20 cellular contexts compared by ENCODE assay signal in the genomic region with DNA sequence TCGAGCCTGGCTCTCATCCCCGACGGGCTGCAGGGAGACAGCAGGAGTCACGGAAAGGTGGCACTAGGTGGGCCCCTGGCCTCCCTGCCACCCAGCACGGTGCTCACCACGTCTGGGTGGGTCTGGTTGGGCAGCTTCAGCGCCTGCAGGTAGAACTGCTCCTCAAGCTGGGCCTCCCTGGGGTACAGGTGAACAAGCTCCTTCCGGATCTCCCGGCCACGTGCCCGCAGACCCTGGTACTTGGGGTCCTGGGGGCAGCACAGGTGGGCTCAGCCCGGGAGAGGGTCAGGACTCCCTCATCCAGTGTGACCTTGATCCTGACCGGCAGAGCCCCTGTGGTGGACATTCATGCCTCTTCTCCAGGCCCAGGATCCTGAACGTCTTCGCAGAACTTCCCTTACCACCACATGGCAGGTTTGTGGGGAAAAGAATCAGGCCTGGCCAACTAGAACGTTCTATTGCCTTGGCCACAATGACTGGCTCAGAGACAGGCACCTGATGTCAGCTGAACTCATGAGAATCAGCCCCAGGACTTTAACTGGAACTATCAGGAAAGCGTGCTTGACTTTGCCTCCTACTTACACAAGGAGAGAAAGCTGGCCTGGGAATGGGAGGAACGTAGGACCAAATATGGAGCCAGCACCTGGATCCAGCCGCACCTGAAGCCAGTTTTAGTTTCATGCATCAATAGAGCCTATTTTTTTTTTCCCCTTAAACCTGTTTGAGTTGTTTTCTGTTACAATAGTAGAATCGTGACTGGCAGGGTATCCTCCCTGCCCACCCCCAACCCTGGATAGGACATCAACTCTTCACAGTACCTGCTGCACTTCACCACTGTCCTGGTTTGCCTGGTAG. TPM values are rescaled to one million over a fixed set of nuclear protein-coding genes. Genes with fewer than 3 reads are reported as not detected.
DNase-seq lines count a peak whose midpoint lies in the region; ATAC-seq and TF ChIP-seq lines count a peak whose summit lies in the region.
"Had no signal": no experiment of that assay in that cellular context is flagged by ENCODE, and none has a peak within 500 bp of the region (broad histone marks: within the 10 kb centered on the region; RNA-seq: fewer than 3 reads in every experiment).

No MANE protein-coding gene starts in this region.

- DNase-seq in chondrocyte (ENCODE audit: low spot score) (peak; percentile 87), DMS79 treated with DMSO at 0.1 percent for 48 hours (lab: John Stamatoyannopoulos, UW) (no peak), NOMO-1 treated with DMSO at 0.1 percent for 48 hours (lab: John Stamatoyannopoulos, UW; ENCODE audit: unreplicated experiment) (no peak)
- DNase-seq in stimulated activated effector memory CD8-positive, alpha-beta T cell treated with anti-CD3 and anti-CD28 coated beads, Interleukin-12 subunit alpha, Interleukin-12 subunit beta, amount 100 ng/mL, for 72 hours (ENCODE audit: low spot score in 2 of 2) = no peak
- DNase-seq: CD4-positive, CD25-positive, alpha-beta regulatory T cell; DMS79; HFFc6; Karpas-422; MG63; NCI-H1092; NCI-H146; NCI-H2081; NCI-H82; PC-9; SW 1271 had no signal

- POLR2A ChIA-PET in HEK293 (lab: Yijun Ruan, JAX) = interaction anchor here (0.6 to 1.3 kb wide), 2 partner anchors 9 to 519 kb away, joined by 4 to 6 read pairs; partner anchors contain the start of genes MRPS12 and SARS2

- H3K9me3 ChIP-seq in HEK293 (ENCODE audit: control insufficient read depth, insufficient read depth, low read depth, low read length) = no peaks in the 10 kb centered on the region
- H3K9me3 ChIP-seq: MG63 had no signal

- H3K4me3 ChIP-seq in HEK293 (ENCODE audit: low read depth, low read length) = no peak overlapping the region
- H3K4me3 ChIP-seq: MG63, PC-9 had no signal

- peaks cover 18% of the 10 kb centered on the region for H3K36me3 Mint-ChIP-seq in chondrocyte (ENCODE audit: low read depth)
- H3K36me3 Mint-ChIP-seq in stimulated activated effector memory CD8-positive, alpha-beta T cell treated with anti-CD3 and anti-CD28 coated beads, Interleukin-12 subunit alpha, Interleukin-12 subunit beta, amount 100 ng/mL, for 72 hours = peaks cover 40% of the 10 kb centered on the region

- H3K27ac ChIP-seq in HEK293 (ENCODE audit: extremely low read depth, low read depth, low read length) = 0 out of 2 replicates have a peak overlapping the region, but pooled peaks have one; percentile 9
- H3K27ac ChIP-seq: PC-9 had no signal

- H3K36me3 ChIP-seq in HEK293 (ENCODE audit: control insufficient read depth in 2 of 2, insufficient read depth in 1 of 2, low read length in 2 of 2) = peaks cover 45 to 74% of the 10 kb centered on the region in 2 experiments

- no peak overlapping the region for H3K4me3 Mint-ChIP-seq in chondrocyte (ENCODE audit: unreplicated experiment)
- H3K4me3 Mint-ChIP-seq in stimulated activated effector memory CD8-positive, alpha-beta T cell treated with anti-CD3 and anti-CD28 coated beads, Interleukin-12 subunit alpha, Interleukin-12 subunit beta, amount 100 ng/mL, for 72 hours = no peak overlapping the region
- H3K4me3 Mint-ChIP-seq: B cell; CD4-positive, CD25-positive, alpha-beta regulatory T cell; HFFc6 had no signal

- TF ChIP-seq CTCF in HEK293 (tag by site-specific recombination; IDR thresholded peaks at IDR 0.05) (no peak), chondrocyte (IDR thresholded peaks at IDR 0.05) (no peak)

- CTCF ChIA-PET in HEK293 (lab: Yijun Ruan, JAX) = interaction anchor here (0.9 to 1.6 kb wide), 3 partner anchors 9 to 34 kb away, joined by 3 to 11 read pairs (median 5); partner anchors contain the start of genes MRPS12 and SARS2

- H3K27ac Mint-ChIP-seq in chondrocyte (ENCODE audit: unreplicated experiment) = no peak overlapping the region
- H3K27ac Mint-ChIP-seq in stimulated activated effector memory CD8-positive, alpha-beta T cell treated with anti-CD3 and anti-CD28 coated beads, Interleukin-12 subunit alpha, Interleukin-12 subunit beta, amount 100 ng/mL, for 72 hours = peak overlapping the region; percentile 55
- H3K27ac Mint-ChIP-seq: B cell, HFFc6 had no signal

- ATAC-seq in stimulated activated effector memory CD8-positive, alpha-beta T cell treated with anti-CD3 and anti-CD28 coated beads, Interleukin-12 subunit alpha, Interleukin-12 subunit beta, amount 100 ng/mL, for 72 hours = no peak
- ATAC-seq in GM21723 (IDR thresholded peaks at IDR 0.05; ENCODE audit: unreplicated experiment) = no peak

- H3K4me1 ChIP-seq in HEK293 (ENCODE audit: control insufficient read depth, insufficient read depth, low read length) = no peaks in the 10 kb centered on the region

- no peaks in the 10 kb centered on the region for H3K9me3 Mint-ChIP-seq in chondrocyte (ENCODE audit: low read depth)
- H3K9me3 Mint-ChIP-seq in stimulated activated effector memory CD8-positive, alpha-beta T cell treated with anti-CD3 and anti-CD28 coated beads, Interleukin-12 subunit alpha, Interleukin-12 subunit beta, amount 100 ng/mL, for 72 hours = no peaks in the 10 kb centered on the region
- H3K9me3 Mint-ChIP-seq: CD4-positive, CD25-positive, alpha-beta regulatory T cell; HFFc6 had no signal

- no peaks in the 10 kb centered on the region for H3K4me1 Mint-ChIP-seq in chondrocyte (ENCODE audit: low read depth)
- peaks cover 21% of the 10 kb centered on the region for H3K4me1 Mint-ChIP-seq in stimulated activated effector memory CD8-positive, alpha-beta T cell treated with anti-CD3 and anti-CD28 coated beads, Interleukin-12 subunit alpha, Interleukin-12 subunit beta, amount 100 ng/mL, for 72 hours
- H3K4me1 Mint-ChIP-seq: B cell; CD4-positive, CD25-positive, alpha-beta regulatory T cell had no signal

- H3K27me3 Mint-ChIP-seq in chondrocyte (ENCODE audit: low read depth) = no peaks in the 10 kb centered on the region
- H3K27me3 Mint-ChIP-seq: B cell; CD4-positive, CD25-positive, alpha-beta regulatory T cell had no signal

TF ChIP-seq in HEK293, 187 proteins besides CTCF, POLR2A, EP300 and RAD21:
- 0 out of 2 replicates have a peak, but pooled peaks have one; percentile 27 for TF ChIP-seq HIC1 (tag by site-specific recombination; IDR thresholded peaks at IDR 0.05)
- TF ChIP-seq ZBTB20 (tag by site-specific recombination; IDR thresholded peaks at IDR 0.05) = no peak
- 0 out of 2 replicates have a peak, but pooled peaks have one; percentile 23 for TF ChIP-seq ZNF639 (tag by site-specific recombination; IDR thresholded peaks at IDR 0.05)
- TF ChIP-seq ZNF280D (tag by site-specific recombination; IDR thresholded peaks at IDR 0.05) = peak; percentile 97
- peak; percentile 65 for TF ChIP-seq GLIS2 (tag by site-specific recombination; IDR thresholded peaks at IDR 0.05)

RNA-seq across cellular contexts. Expression of gene SARS2, which starts 8.9 kb away (rescaled TPM):
- 14.4 to 25.8 TPM (median 15.6 TPM) in 3 replicates for total RNA-seq in chondrocyte

RNA-seq across cellular contexts. Expression of gene MRPS12, which starts 9.1 kb away (rescaled TPM):
- total RNA-seq in chondrocyte = 23.1 to 34.0 TPM (median 27.7 TPM) in 3 replicates

RNA-seq across cellular contexts. Expression of gene CCER2, which starts 9.7 kb away (rescaled TPM):
- 0.69 TPM in 1 of 3 replicates, not detected in the others for total RNA-seq in chondrocyte
- total RNA-seq: G401, SK-MEL-5 had no signal

RNA-seq across cellular contexts. Expression of gene NFKBIB, which starts 21.9 kb away (rescaled TPM):
- total RNA-seq in chondrocyte = 15.3 to 17.3 TPM (median 15.8 TPM) in 3 replicates

RNA-seq across cellular contexts. Expression of gene SIRT2, which starts 22.2 kb away (rescaled TPM):
- total RNA-seq in chondrocyte = 54.0 to 57.1 TPM (median 54.2 TPM) in 3 replicates
